12 cellular contexts compared by ENCODE assay signal in genomic region chr17:6712854-6713129, GRCh38. TPM values are rescaled to one million over a fixed set of nuclear protein-coding genes. Genes with fewer than 3 reads are reported as not detected.
A peak's percentile ranks its signal among the peaks of the same experiment; 100 is the strongest.
DNase-seq lines count a peak whose midpoint lies in the region; ATAC-seq and TF ChIP-seq lines count a peak whose summit lies in the region.
"Had no signal": no experiment of that assay in that cellular context is flagged by ENCODE, and none has a peak within 500 bp of the region (broad histone marks: within the 10 kb centered on the region; RNA-seq: fewer than 3 reads in every experiment).

No MANE protein-coding gene starts in this region.

- peak overlapping the region; percentile 33 for H3K4me3 ChIP-seq in lower lobe of right lung
- peak overlapping the region; percentile 34 for H3K4me3 ChIP-seq in suprapubic skin

- H3K9me3 ChIP-seq in lower lobe of right lung (no peaks in the 10 kb centered on the region), suprapubic skin (no peaks in the 10 kb centered on the region)

- no peak overlapping the region for H3K27ac ChIP-seq in lower lobe of right lung
- no peak overlapping the region for H3K27ac ChIP-seq in suprapubic skin
- H3K27ac ChIP-seq: HL-60 had no signal

- peak overlapping the region; percentile 31 for H3K4me3 Mint-ChIP-seq in central memory CD8-positive, alpha-beta T cell

- peak; percentile 70 for DNase-seq in cardiac septum (ENCODE audit: low spot score)
- DNase-seq in left ventricle myocardium superior, result no peak
- DNase-seq in central memory CD8-positive, alpha-beta T cell (ENCODE audit: low spot score in 2 of 2), result no peak
- no peak for DNase-seq in lower lobe of right lung
- no peak for DNase-seq in suprapubic skin (ENCODE audit: low spot score in 2 of 2)
- DNase-seq in globus pallidus (ENCODE audit: low spot score), result no peak
- no peak for DNase-seq in erythroblast (lab: John Stamatoyannopoulos, UW)
- no peak for DNase-seq in ecto neural progenitor cell (ENCODE audit: low spot score)
- DNase-seq: CD4-positive, CD25-positive, alpha-beta regulatory T cell; NCI-H1092 treated with DMSO at 0.1 percent for 48 hours had no signal

- H3K4me1 ChIP-seq in lower lobe of right lung (peaks cover 20% of the 10 kb centered on the region), suprapubic skin (peaks cover 28% of the 10 kb centered on the region)

- peaks cover 51% of the 10 kb centered on the region for H3K27me3 ChIP-seq in lower lobe of right lung (ENCODE audit: low read depth)
- peaks cover 48% of the 10 kb centered on the region for H3K27me3 ChIP-seq in suprapubic skin

- TF ChIP-seq POLR2A in suprapubic skin (IDR thresholded peaks at IDR 0.05) (no peak), erythroblast (IDR thresholded peaks at IDR 0.05; ENCODE audit: low read length) (no peak)

- WGBS in suprapubic skin, result 18% methylated on average over 6 of the region's 14 CpGs

- H3K27me3 Mint-ChIP-seq in central memory CD8-positive, alpha-beta T cell, result peaks cover 96% of the 10 kb centered on the region

- H3K36me3 Mint-ChIP-seq in central memory CD8-positive, alpha-beta T cell (ENCODE audit: insufficient read depth), result no peaks in the 10 kb centered on the region
- H3K36me3 Mint-ChIP-seq: CD4-positive, CD25-positive, alpha-beta regulatory T cell had no signal

- no peaks in the 10 kb centered on the region for H3K9me3 Mint-ChIP-seq in central memory CD8-positive, alpha-beta T cell

- TF ChIP-seq EP300 in suprapubic skin (IDR thresholded peaks at IDR 0.05), result no peak

- no peaks in the 10 kb centered on the region for H3K36me3 ChIP-seq in lower lobe of right lung
- H3K36me3 ChIP-seq in suprapubic skin, result no peaks in the 10 kb centered on the region

- ATAC-seq in left ventricle myocardium superior (no peak), lower lobe of right lung (no peak)
- ATAC-seq in central memory CD8-positive, alpha-beta T cell (replicated peaks; ENCODE audit: extremely low read depth, poor library complexity, severe bottlenecking), result no peak

- no peak for TF ChIP-seq CTCF in lower lobe of right lung (IDR thresholded peaks at IDR 0.05)
- TF ChIP-seq CTCF in suprapubic skin (IDR thresholded peaks at IDR 0.05), result no peak

- intact Hi-C loops in cardiac septum (cut with DNase I), result no loop called here
- intact Hi-C loops in left ventricle myocardium superior (cut with micrococcal nuclease), result no loop called here
- intact Hi-C loops in lower lobe of right lung (cut with DNase I), result no loop called here

- H3K4me1 Mint-ChIP-seq in central memory CD8-positive, alpha-beta T cell, result peaks cover 9% of the 10 kb centered on the region

- H3K27ac Mint-ChIP-seq in central memory CD8-positive, alpha-beta T cell (ENCODE audit: low read depth), result no peak overlapping the region
- H3K27ac Mint-ChIP-seq: CD4-positive, CD25-positive, alpha-beta regulatory T cell had no signal

RNA-seq across cellular contexts. Expression of gene SLC13A5, which starts 0.4 kb away (rescaled TPM):
- total RNA-seq in cardiac septum (0.11 TPM), left ventricle myocardium superior (not detected), lower lobe of right lung (not detected), suprapubic skin (under 1 TPM in 1 of 4 donors, not detected in 3; 0.72 TPM)
- total RNA-seq: CD4-positive, CD25-positive, alpha-beta regulatory T cell; urinary bladder had no signal

RNA-seq across cellular contexts. Expression of gene XAF1, which starts 43.1 kb away (rescaled TPM):
- total RNA-seq in cardiac septum (31.7 TPM), left ventricle myocardium superior (18.7 TPM), lower lobe of right lung (129 TPM), suprapubic skin (10 to 100 TPM in 2 of 4 donors, 1 to 10 TPM in 2; 4.3 to 21.1 (median 10.9) TPM)
